ENCODE assay signal across 26 cellular contexts in the genomic region with DNA sequence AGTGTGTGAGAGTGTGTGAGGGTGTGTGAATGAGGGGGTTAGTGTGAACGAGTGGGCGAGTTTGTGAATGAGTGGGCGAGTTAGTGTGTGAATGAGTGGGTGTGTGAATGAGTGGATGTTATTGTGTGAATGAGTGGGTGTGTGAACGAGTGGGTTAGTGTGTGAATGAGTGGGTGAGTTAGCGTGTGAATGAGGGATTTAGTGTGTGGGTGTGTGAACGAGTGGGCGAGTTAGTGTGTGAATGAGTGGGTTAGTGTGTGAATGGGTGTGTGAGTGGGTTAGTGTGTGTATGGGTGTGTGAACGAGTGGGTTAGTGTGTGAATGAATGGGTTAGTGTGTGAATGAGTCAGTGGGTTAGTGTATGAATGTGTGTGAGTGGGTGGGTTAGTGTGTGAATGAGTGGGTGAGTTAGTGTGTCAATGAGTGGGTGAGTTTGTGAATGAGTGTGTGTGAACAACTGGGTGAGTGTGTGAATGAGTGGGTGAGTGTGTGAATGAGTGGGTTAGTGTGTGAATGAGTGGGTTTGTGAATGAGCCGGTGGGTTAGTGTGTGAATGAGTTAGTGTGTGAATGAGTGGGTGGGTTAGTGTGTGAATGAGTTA.
"Had no signal": no experiment of that assay in that cellular context is flagged by ENCODE, and none has a peak within 500 bp of the region (broad histone marks: within the 10 kb centered on the region; RNA-seq: fewer than 3 reads in every experiment).

No MANE protein-coding gene starts in this region.

- DNase-seq: activated B cell treated with CpG ODN at 0.5 μM for 24 hours; activated CD8-positive, alpha-beta memory T cell treated with anti-CD3 and anti-CD28 coated beads, Interleukin-2, amount 50 U/mL, for 4 hours; activated effector memory CD4-positive, alpha-beta T cell treated with Interleukin-2 at 50 U/mL for 16 hours; activated naive CD4-positive, alpha-beta T cell treated with Interleukin-2 at 50 U/mL for 16 hours; activated T-cell treated with anti-CD3 and anti-CD28 coated beads, Interleukin-2, amount 50 U/mL, for 1 hour; anterior cingulate cortex; endodermal cell; foreskin fibroblast; hippocampal formation; kidney; left colon; mammary epithelial cell; midbrain; naive thymus-derived CD4-positive, alpha-beta T cell; posterior cingulate gyrus; right cardiac atrium; spleen; stimulated activated naive CD4-positive, alpha-beta T cell treated with Interleukin-2 at 50 U/mL for 16 hours; T-helper 1 cell; trophoblast cell had no signal

- H3K4me1 ChIP-seq: spleen, vagina had no signal

- H3K36me3 ChIP-seq: thoracic aorta, vagina had no signal

- H3K9me3 ChIP-seq: spleen, thoracic aorta, vagina had no signal

- ATAC-seq: esophagus mucosa; left colon; naive thymus-derived CD4-positive, alpha-beta T cell; right cardiac atrium had no signal

- H3K4me1 Mint-ChIP-seq: activated B cell treated with CpG ODN at 0.5 μM for 24 hours, endodermal cell had no signal

- H3K4me3 ChIP-seq: spleen, thoracic aorta, vagina had no signal

- H3K27me3 Mint-ChIP-seq: activated B cell treated with CpG ODN at 0.5 μM for 24 hours; central memory CD8-positive, alpha-beta T cell; dendritic cell treated with granulocyte-macrophage colony-stimulating factor and Interleukin-4, amounts not matched to agents 40 ng/mL and 50 ng/mL, for 4 days; naive thymus-derived CD4-positive, alpha-beta T cell had no signal

- H3K4me3 Mint-ChIP-seq: activated B cell treated with CpG ODN at 0.5 μM for 24 hours; central memory CD8-positive, alpha-beta T cell; dendritic cell treated with granulocyte-macrophage colony-stimulating factor and Interleukin-4, amounts not matched to agents 40 ng/mL and 50 ng/mL, for 4 days; endodermal cell; naive thymus-derived CD4-positive, alpha-beta T cell; T-helper 2 cell treated with Interferon-gamma antibody and Interleukin-4, amounts not matched to agents 5 μg/mL and 100 μg/mL, for 36 hours had no signal

- H3K27ac ChIP-seq: spleen, thoracic aorta, vagina had no signal

- H3K27ac Mint-ChIP-seq: activated B cell treated with CpG ODN at 0.5 μM for 24 hours; dendritic cell treated with granulocyte-macrophage colony-stimulating factor and Interleukin-4, amounts not matched to agents 40 ng/mL and 50 ng/mL, for 4 days; endodermal cell; T-helper 2 cell treated with Interferon-gamma antibody and Interleukin-4, amounts not matched to agents 5 μg/mL and 100 μg/mL, for 36 hours had no signal
